In genomic region chr14:31388687-31389413, GRCh38 we compare ENCODE assay signal across 15 cellular contexts. TPM values are rescaled to one million over a fixed set of nuclear protein-coding genes. Genes with fewer than 3 reads are reported as not detected.
DNase-seq lines count a peak whose midpoint lies in the region; ATAC-seq, FAIRE-seq and TF ChIP-seq lines count a peak whose summit lies in the region.
"Had no signal": no experiment of that assay in that cellular context is flagged by ENCODE, and none has a peak within 500 bp of the region (broad histone marks: within the 10 kb centered on the region; RNA-seq: fewer than 3 reads in every experiment).

No MANE protein-coding gene starts in this region.

- peak; percentile 3 to 15 (median 4) for DNase-seq in stimulated activated CD4-positive, alpha-beta T cell treated with anti-CD3 and anti-CD28 coated beads, TNF-alpha, amount 100 ng/mL, for 48 hours (ENCODE audit: low read depth in 3 of 3)
- no peak for DNase-seq in stimulated activated CD4-positive, alpha-beta T cell treated with anti-CD3 and anti-CD28 coated beads, Interleukin-12 subunit alpha, Interleukin-12 subunit beta, amount 100 ng/mL, for 4 hours
- no peak for DNase-seq in activated naive CD8-positive, alpha-beta T cell treated with anti-CD3 and anti-CD28 coated beads for 36 hours
- DNase-seq in left lung (no peak), aorta (no peak), NCI-H2196 (lab: John Stamatoyannopoulos, UW; ENCODE audit: unreplicated experiment) (no peak), GM12891 (ENCODE audit: insufficient read length, low spot score) (no peak)
- DNase-seq: activated gamma-delta T cell treated with Interleukin-2 at 50 U/mL for 16 hours, glutamatergic neuron, H9, NCI-H2171 treated with DMSO at 0.1 percent for 48 hours, retina had no signal

- TF ChIP-seq POLR2A in GM12891 (IDR thresholded peaks at IDR 0.05; ENCODE audit: low read depth, low read length) = no peak

- peaks cover 6% of the 10 kb centered on the region for H3K36me3 Mint-ChIP-seq in activated naive CD8-positive, alpha-beta T cell treated with anti-CD3 and anti-CD28 coated beads for 36 hours

- ATAC-seq in left lung (peak; percentile 68), aorta (ENCODE audit: low FRiP score) (peak; percentile 69), HG03025 (IDR thresholded peaks at IDR 0.05; ENCODE audit: low FRiP score, unreplicated experiment) (no peak)

- H3K27ac ChIP-seq in left lung = peak overlapping the region in 1 of 2 donors; percentile 40
- no peak overlapping the region for H3K27ac ChIP-seq in aorta (ENCODE audit: low read depth in 1 of 2, low read length in 2 of 2)
- H3K27ac ChIP-seq: C4-2B had no signal

- no peak for FAIRE-seq in GM12891 (lab: Jason Lieb, UNC)

- H3K4me3 ChIP-seq in left lung (no peak overlapping the region), aorta (ENCODE audit: low read length in 2 of 2) (no peak overlapping the region)

- peaks cover 24% of the 10 kb centered on the region for H3K4me1 Mint-ChIP-seq in activated naive CD8-positive, alpha-beta T cell treated with anti-CD3 and anti-CD28 coated beads for 36 hours
- H3K4me1 Mint-ChIP-seq: H9, memory B cell had no signal

- TF ChIP-seq CTCF in left lung (IDR thresholded peaks at IDR 0.05) = no peak

- H3K27me3 Mint-ChIP-seq in activated naive CD8-positive, alpha-beta T cell treated with anti-CD3 and anti-CD28 coated beads for 36 hours = no peaks in the 10 kb centered on the region
- H3K27me3 Mint-ChIP-seq: memory B cell had no signal

- H3K27me3 ChIP-seq in left lung = no peaks in the 10 kb centered on the region
- no peaks in the 10 kb centered on the region for H3K27me3 ChIP-seq in aorta (ENCODE audit: control insufficient read depth in 1 of 2, insufficient read depth in 2 of 2, low read length in 1 of 2)

- no peak overlapping the region for H3K4me3 Mint-ChIP-seq in activated naive CD8-positive, alpha-beta T cell treated with anti-CD3 and anti-CD28 coated beads for 36 hours
- H3K4me3 Mint-ChIP-seq: H9, memory B cell had no signal

- H3K36me3 ChIP-seq in left lung = peaks cover 0 to 58% of the 10 kb centered on the region in 2 donors
- H3K36me3 ChIP-seq in aorta (ENCODE audit: control insufficient read depth in 1 of 2, insufficient read depth in 2 of 2, low read length in 1 of 2) = peaks cover 0 to 6% of the 10 kb centered on the region in 2 donors

- intact Hi-C loops in left lung (cut with DNase I) (no loop called here), aorta (cut with DNase I) (loop anchor here in 1 of 2 donors (2.0 kb wide), 1 partner anchor 62 kb away; no protein-coding TSS in a partner anchor)

- H3K27ac Mint-ChIP-seq in activated naive CD8-positive, alpha-beta T cell treated with anti-CD3 and anti-CD28 coated beads for 36 hours = peak overlapping the region; percentile 34
- H3K27ac Mint-ChIP-seq: H9, memory B cell had no signal

- H3K9me3 Mint-ChIP-seq in activated naive CD8-positive, alpha-beta T cell treated with anti-CD3 and anti-CD28 coated beads for 36 hours = no peaks in the 10 kb centered on the region
- H3K9me3 Mint-ChIP-seq: H9, memory B cell had no signal

- WGBS in aorta, 2 donors = 21 to 42% methylated on average over 5 of the region's 5 CpGs

- no peaks in the 10 kb centered on the region for H3K9me3 ChIP-seq in left lung
- no peaks in the 10 kb centered on the region for H3K9me3 ChIP-seq in aorta (ENCODE audit: control insufficient read depth, low read length)

- H3K4me1 ChIP-seq in left lung (no peaks in the 10 kb centered on the region), aorta (ENCODE audit: control insufficient read depth in 1 of 2, insufficient read depth in 2 of 2, low read length in 2 of 2) (no peaks in the 10 kb centered on the region)

TF ChIP-seq in GM12891, 5 proteins besides CTCF, POLR2A, EP300 and RAD21:
- TF ChIP-seq SPI1 (IDR thresholded peaks at IDR 0.05; ENCODE audit: low read depth, low read length) (no peak), TAF1 (IDR thresholded peaks at IDR 0.05; ENCODE audit: low read depth, low read length) (no peak), POU2F2 (IDR thresholded peaks at IDR 0.05; ENCODE audit: low read depth, low read length) (no peak), PAX5 (IDR thresholded peaks at IDR 0.05; ENCODE audit: insufficient read depth, low read length, severe bottlenecking) (no peak), POLR2AphosphoS5 (IDR thresholded peaks at IDR 0.05; ENCODE audit: low read depth, low read length) (no peak)

RNA-seq across cellular contexts. Expression of gene HEATR5A, which starts 31.5 kb away (rescaled TPM):
- total RNA-seq in activated naive CD8-positive, alpha-beta T cell treated with anti-CD3 and anti-CD28 coated beads for 36 hours = 10 to 100 TPM; 10.8 TPM
- total RNA-seq in left lung = 10 to 100 TPM; 49.8 to 72.5 TPM
- 10 to 100 TPM; 41.3 to 53.0 TPM for total RNA-seq in aorta
- polyA plus RNA-seq in aorta = 1 to 10 TPM; 7.5 to 9.3 TPM
- polyA plus RNA-seq in GM12891 (2012; ENCODE audit: low read depth, missing spikeins) = 3.3 TPM

Comparison
In these comparisons a context has a peak if more than half of its experiments do, and no peak if none do; other contexts are left out.
1. DNase-seq: peak in stimulated activated CD4-positive, alpha-beta T cell treated with anti-CD3 and anti-CD28 coated beads, TNF-alpha, amount 100 ng/mL, for 48 hours (3 of 3); none in stimulated activated CD4-positive, alpha-beta T cell treated with anti-CD3 and anti-CD28 coated beads, Interleukin-12 subunit alpha, Interleukin-12 subunit beta, amount 100 ng/mL, for 4 hours (single experiment), activated naive CD8-positive, alpha-beta T cell treated with anti-CD3 and anti-CD28 coated beads for 36 hours (single experiment), left lung (0 of 2), aorta (0 of 2), NCI-H2196 (single experiment) and GM12891 (single experiment).